Comparison of ENCODE assay signal across 9 cellular contexts in the genomic region with DNA sequence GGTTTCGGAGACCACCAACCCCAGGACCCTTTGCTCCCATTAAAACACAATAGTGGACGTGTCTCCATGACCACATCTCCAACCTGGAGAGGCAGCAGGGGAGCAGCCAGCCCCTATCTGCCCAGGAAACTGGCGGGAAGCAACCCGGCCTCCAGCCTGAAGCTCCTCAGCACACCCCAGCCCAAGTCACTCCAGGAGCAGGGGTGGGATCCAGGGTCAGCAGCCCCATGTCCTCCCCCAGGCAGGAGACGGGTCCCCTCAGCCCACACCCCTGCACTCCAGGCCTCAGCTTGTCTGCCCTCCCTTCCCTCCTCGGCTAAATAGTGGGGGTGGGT. TPM values are rescaled to one million over a fixed set of nuclear protein-coding genes. Genes with fewer than 3 reads are reported as not detected.
DNase-seq lines count a peak whose midpoint lies in the region; ATAC-seq lines count a peak whose summit lies in the region.
"Had no signal": no experiment of that assay in that cellular context is flagged by ENCODE, and none has a peak within 500 bp of the region (broad histone marks: within the 10 kb centered on the region; RNA-seq: fewer than 3 reads in every experiment).

No MANE protein-coding gene starts in this region.

- no peaks in the 10 kb centered on the region for H3K27me3 Mint-ChIP-seq in activated naive CD8-positive, alpha-beta T cell treated with anti-CD3 and anti-CD28 coated beads for 36 hours

- H3K9ac ChIP-seq in BLaER1 treated with 17β-estradiol and CSF1 and Interleukin-3, amounts not matched to agents 10 nM and 100 nM: peak overlapping the region; percentile 57 to 75 (median 71); a peak in 20 of 22 replicates
- H3K9ac ChIP-seq in mucosa of rectum (ENCODE audit: low read depth in 1 of 2, low read length in 2 of 2): peak overlapping the region; percentile 23 to 24

- H4K20me1 ChIP-seq in BLaER1 treated with 17β-estradiol and CSF1 and Interleukin-3, amounts not matched to agents 10 nM and 100 nM: peaks cover 4 to 83% (median 39%) of the 10 kb centered on the region in 11 experiments; a peak in 19 of 22 replicates

- H3K9me3 ChIP-seq in BLaER1 treated with 17β-estradiol and CSF1 and Interleukin-3, amounts not matched to agents 10 nM and 100 nM (replicated peaks in 1 of 11): no peaks in the 10 kb centered on the region
- no peaks in the 10 kb centered on the region for H3K9me3 ChIP-seq in mucosa of rectum (ENCODE audit: control insufficient read depth in 2 of 2, low read length in 2 of 2)

- H3K36me3 Mint-ChIP-seq in activated naive CD8-positive, alpha-beta T cell treated with anti-CD3 and anti-CD28 coated beads for 36 hours: peaks cover 3% of the 10 kb centered on the region

- H3K27me3 ChIP-seq in BLaER1 treated with 17β-estradiol and CSF1 and Interleukin-3, amounts not matched to agents 10 nM and 100 nM: peaks cover 18 to 34% (median 23%) of the 10 kb centered on the region in 11 experiments
- H3K27me3 ChIP-seq in mucosa of rectum (ENCODE audit: control insufficient read depth in 2 of 2, insufficient read depth in 2 of 2, low read length in 2 of 2): peaks cover 0 to 10% of the 10 kb centered on the region in 2 donors

- DNase-seq in activated naive CD8-positive, alpha-beta T cell treated with anti-CD3 and anti-CD28 coated beads for 36 hours: no peak
- DNase-seq in SIG-M5 treated with dmso at 0.1 percent for 504 hours (lab: John Stamatoyannopoulos, UW; ENCODE audit: unreplicated experiment) (no peak), NCI-H69 (lab: John Stamatoyannopoulos, UW) (no peak)
- no peak for DNase-seq in activated CD4-positive, CD25-positive, alpha-beta regulatory T cell treated with anti-CD3 and anti-CD28 coated beads, Interleukin-2, amount 50 U/mL, for 72 hours
- DNase-seq: brain microvascular endothelial cell had no signal

- ATAC-seq in GM21717 (IDR thresholded peaks at IDR 0.05; ENCODE audit: unreplicated experiment) (peak; percentile 0), GM21825 (IDR thresholded peaks at IDR 0.05; ENCODE audit: unreplicated experiment) (no peak)

- H3K4me2 ChIP-seq in BLaER1 treated with 17β-estradiol and CSF1 and Interleukin-3, amounts not matched to agents 10 nM and 100 nM: peak overlapping the region; percentile 87 to 100 (median 98)

- peaks cover 7 to 46% (median 22%) of the 10 kb centered on the region in 11 experiments for H3K36me3 ChIP-seq in BLaER1 treated with 17β-estradiol and CSF1 and Interleukin-3, amounts not matched to agents 10 nM and 100 nM
- peaks cover 9 to 10% of the 10 kb centered on the region in 2 donors for H3K36me3 ChIP-seq in mucosa of rectum (ENCODE audit: control insufficient read depth in 2 of 2, insufficient read depth in 2 of 2, low read length in 2 of 2)

- H3K4me3 Mint-ChIP-seq in activated naive CD8-positive, alpha-beta T cell treated with anti-CD3 and anti-CD28 coated beads for 36 hours: peak overlapping the region; percentile 83

- H3K4me1 ChIP-seq in BLaER1 treated with 17β-estradiol and CSF1 and Interleukin-3, amounts not matched to agents 10 nM and 100 nM: peaks cover 54 to 78% (median 68%) of the 10 kb centered on the region in 10 experiments
- H3K4me1 ChIP-seq in mucosa of rectum (ENCODE audit: control insufficient read depth in 2 of 2, insufficient read depth in 2 of 2, low read length in 2 of 2): peaks cover 3 to 12% of the 10 kb centered on the region in 2 donors

- H3K27ac Mint-ChIP-seq in activated naive CD8-positive, alpha-beta T cell treated with anti-CD3 and anti-CD28 coated beads for 36 hours: peak overlapping the region; percentile 83

- no peaks in the 10 kb centered on the region for H3K9me3 Mint-ChIP-seq in activated naive CD8-positive, alpha-beta T cell treated with anti-CD3 and anti-CD28 coated beads for 36 hours

- H3K4me1 Mint-ChIP-seq in activated naive CD8-positive, alpha-beta T cell treated with anti-CD3 and anti-CD28 coated beads for 36 hours: peaks cover 20% of the 10 kb centered on the region

- peak overlapping the region in 9 of 11 experiments; percentile 47 to 83 (median 78); a peak in 17 of 22 replicates for H3K27ac ChIP-seq in BLaER1 treated with 17β-estradiol and CSF1 and Interleukin-3, amounts not matched to agents 10 nM and 100 nM
- H3K27ac ChIP-seq in mucosa of rectum (ENCODE audit: low read depth in 2 of 2, low read length in 2 of 2): peak overlapping the region; percentile 29 to 61
- H3K27ac ChIP-seq: brain microvascular endothelial cell had no signal

- peak overlapping the region; percentile 36 to 72 (median 54) for H3K4me3 ChIP-seq in BLaER1 treated with 17β-estradiol and CSF1 and Interleukin-3, amounts not matched to agents 10 nM and 100 nM
- peak overlapping the region; percentile 46 to 65 for H3K4me3 ChIP-seq in mucosa of rectum (ENCODE audit: low read length in 2 of 2)

RNA-seq across cellular contexts. Expression of gene ADAM8, which starts 0.6 kb away (rescaled TPM):
- 10 to 100 TPM; 34.7 to 41.1 TPM for total RNA-seq in activated naive CD8-positive, alpha-beta T cell treated with anti-CD3 and anti-CD28 coated beads for 36 hours

RNA-seq across cellular contexts. Expression of gene TUBGCP2, which starts 32.6 kb away (rescaled TPM):
- total RNA-seq in activated naive CD8-positive, alpha-beta T cell treated with anti-CD3 and anti-CD28 coated beads for 36 hours: 10 to 100 TPM; 53.3 to 57.8 TPM

RNA-seq across cellular contexts. Expression of gene ZNF511, which starts 32.6 kb away (rescaled TPM):
- total RNA-seq in activated naive CD8-positive, alpha-beta T cell treated with anti-CD3 and anti-CD28 coated beads for 36 hours: 10 to 100 TPM; 73.4 to 77.3 TPM

RNA-seq across cellular contexts. Expression of gene VENTX, which starts 38.4 kb away (rescaled TPM):
- not detected for total RNA-seq in activated naive CD8-positive, alpha-beta T cell treated with anti-CD3 and anti-CD28 coated beads for 36 hours

RNA-seq across cellular contexts. Expression of gene UTF1, which starts 46.0 kb away (rescaled TPM):
- not detected for total RNA-seq in activated naive CD8-positive, alpha-beta T cell treated with anti-CD3 and anti-CD28 coated beads for 36 hours
